ENCODE assay signal across 24 cellular contexts in genomic region chr7:128153436-128153835, GRCh38.
DNase-seq lines count a peak whose midpoint lies in the region; ATAC-seq and TF ChIP-seq lines count a peak whose summit lies in the region.
"Had no signal": no experiment of that assay in that cellular context is flagged by ENCODE, and none has a peak within 500 bp of the region (broad histone marks: within the 10 kb centered on the region; RNA-seq: fewer than 3 reads in every experiment).

No MANE protein-coding gene starts in this region.

- no peaks in the 10 kb centered on the region for H3K36me3 ChIP-seq in neural progenitor cell
- no peaks in the 10 kb centered on the region for H3K36me3 ChIP-seq in spleen
- H3K36me3 ChIP-seq: BE2C; BLaER1 treated with 17β-estradiol and CSF1 and Interleukin-3, amounts not matched to agents 10 nM and 100 nM had no signal

- H3K36me3 Mint-ChIP-seq in neural progenitor cell, result no peaks in the 10 kb centered on the region
- H3K36me3 Mint-ChIP-seq in activated naive CD4-positive, alpha-beta T cell treated with anti-CD3 and anti-CD28 coated beads, Interleukin-2, amount 50 U/mL, for 72 hours, result no peaks in the 10 kb centered on the region
- H3K36me3 Mint-ChIP-seq in activated CD4-positive, alpha-beta memory T cell treated with anti-CD3 and anti-CD28 coated beads, Interleukin-2, amount 10 ng/mL, durations not matched to agents 7 days and 5 days (ENCODE audit: low read depth), result no peaks in the 10 kb centered on the region
- H3K36me3 Mint-ChIP-seq: CD14-positive monocyte; CD8-positive, alpha-beta memory T cell had no signal

- H3K4me3 Mint-ChIP-seq in neural progenitor cell, result peak overlapping the region; percentile 41
- H3K4me3 Mint-ChIP-seq in stimulated activated naive CD8-positive, alpha-beta T cell treated with anti-CD3 and anti-CD28 coated beads, Interleukin-15, amount 100 ng/mL, for 72 hours, result no peak overlapping the region
- H3K4me3 Mint-ChIP-seq in activated CD4-positive, alpha-beta memory T cell treated with anti-CD3 and anti-CD28 coated beads, Interleukin-2, amount 10 ng/mL, durations not matched to agents 7 days and 5 days, result no peak overlapping the region
- H3K4me3 Mint-ChIP-seq: CD14-positive monocyte; CD4-positive, alpha-beta T cell; CD8-positive, alpha-beta memory T cell; GM23338; H9 had no signal

- CTCF ChIA-PET in activated CD4-positive, alpha-beta memory T cell treated with anti-CD3 and anti-CD28 coated beads, Interleukin-2, amount 10 ng/mL, durations not matched to agents 7 days and 5 days (lab: Charles Lee), result interaction anchor here (0.7 to 1.6 kb wide), 4 partner anchors 11 to 56 kb away, joined by 3 to 6 read pairs (median 3); no protein-coding TSS in a partner anchor

- DNase-seq in activated CD8-positive, alpha-beta memory T cell treated with anti-CD3 and anti-CD28 coated beads, Interleukin-2, amount 50 U/mL, for 48 hours, result peak; percentile 22
- no peak for DNase-seq in activated CD8-positive, alpha-beta memory T cell treated with anti-CD3 and anti-CD28 coated beads for 24 hours
- DNase-seq in coronary artery (ENCODE audit: low spot score), result peak; percentile 40
- DNase-seq in neural progenitor cell (ENCODE audit: low spot score), result no peak
- peak; percentile 47 for DNase-seq in spleen
- DNase-seq in stimulated activated naive CD8-positive, alpha-beta T cell treated with anti-CD3 and anti-CD28 coated beads, Interleukin-15, amount 100 ng/mL, for 72 hours, result no peak
- DNase-seq in activated naive CD4-positive, alpha-beta T cell treated with anti-CD3 and anti-CD28 coated beads, Interleukin-2, amount 50 U/mL, for 72 hours (ENCODE audit: low spot score in 2 of 2), result no peak
- no peak for DNase-seq in activated CD4-positive, alpha-beta memory T cell treated with anti-CD3 and anti-CD28 coated beads, Interleukin-2, amount 10 ng/mL, durations not matched to agents 7 days and 5 days
- DNase-seq: 8988T; ACHN; AML-193; BE2C; CD4-positive, alpha-beta T cell; CD8-positive, alpha-beta memory T cell; DMS 273 treated with DMSO at 0.1 percent for 48 hours; DMS79; EL; GDM1; H9 had no signal

- H3K9me3 ChIP-seq in neural progenitor cell (ENCODE audit: low read depth) (no peaks in the 10 kb centered on the region), spleen (no peaks in the 10 kb centered on the region)
- H3K9me3 ChIP-seq: A549; BE2C; BLaER1 treated with 17β-estradiol and CSF1 and Interleukin-3, amounts not matched to agents 10 nM and 100 nM had no signal

- peaks cover 24% of the 10 kb centered on the region for H3K27me3 Mint-ChIP-seq in neural progenitor cell (ENCODE audit: insufficient read depth, low read depth)
- peaks cover 34% of the 10 kb centered on the region for H3K27me3 Mint-ChIP-seq in stimulated activated naive CD8-positive, alpha-beta T cell treated with anti-CD3 and anti-CD28 coated beads, Interleukin-15, amount 100 ng/mL, for 72 hours
- peaks cover 25% of the 10 kb centered on the region for H3K27me3 Mint-ChIP-seq in activated CD4-positive, alpha-beta memory T cell treated with anti-CD3 and anti-CD28 coated beads, Interleukin-2, amount 10 ng/mL, durations not matched to agents 7 days and 5 days

- no peak overlapping the region for H3K27ac Mint-ChIP-seq in neural progenitor cell
- no peak overlapping the region for H3K27ac Mint-ChIP-seq in stimulated activated naive CD8-positive, alpha-beta T cell treated with anti-CD3 and anti-CD28 coated beads, Interleukin-15, amount 100 ng/mL, for 72 hours
- H3K27ac Mint-ChIP-seq in activated naive CD4-positive, alpha-beta T cell treated with anti-CD3 and anti-CD28 coated beads, Interleukin-2, amount 50 U/mL, for 72 hours, result no peak overlapping the region
- no peak overlapping the region for H3K27ac Mint-ChIP-seq in activated CD4-positive, alpha-beta memory T cell treated with anti-CD3 and anti-CD28 coated beads, Interleukin-2, amount 10 ng/mL, durations not matched to agents 7 days and 5 days
- H3K27ac Mint-ChIP-seq: CD4-positive, alpha-beta T cell; GM23338 had no signal

- peaks cover 16% of the 10 kb centered on the region for H3F3A ChIP-seq in neural progenitor cell (ENCODE audit: low read depth)

- H3K4me1 ChIP-seq in neural progenitor cell (peaks cover 14% of the 10 kb centered on the region), spleen (peaks cover 0 to 24% (median 0%) of the 10 kb centered on the region in 6 donors)
- H3K4me1 ChIP-seq: A549, BE2C had no signal

- no peak overlapping the region for H3K9ac ChIP-seq in neural progenitor cell
- H3K9ac ChIP-seq: BLaER1 treated with 17β-estradiol and CSF1 and Interleukin-3, amounts not matched to agents 10 nM and 100 nM had no signal

- 89 to 98% (median 91%) methylated on average over 6 of the region's 6 CpGs for WGBS in spleen, 5 donors

- POLR2A ChIA-PET in activated CD4-positive, alpha-beta memory T cell treated with anti-CD3 and anti-CD28 coated beads, Interleukin-2, amount 10 ng/mL, durations not matched to agents 7 days and 5 days (lab: Charles Lee), result interaction anchor here (1.0 kb wide), 1 partner anchor 19 kb away, joined by 3 read pairs; no protein-coding TSS in a partner anchor

- no peak for ATAC-seq in stimulated activated naive CD8-positive, alpha-beta T cell treated with anti-CD3 and anti-CD28 coated beads, Interleukin-15, amount 100 ng/mL, for 72 hours
- no peak for ATAC-seq in activated naive CD4-positive, alpha-beta T cell treated with anti-CD3 and anti-CD28 coated beads, Interleukin-2, amount 50 U/mL, for 72 hours
- ATAC-seq: A549, GM23338, HCT116 had no signal

- no peak overlapping the region for H3K4me2 ChIP-seq in neural progenitor cell
- H3K4me2 ChIP-seq: A549 had no signal

- H3K27ac ChIP-seq in coronary artery (no peak overlapping the region), neural progenitor cell (no peak overlapping the region), spleen (no peak overlapping the region)
- H3K27ac ChIP-seq: A549; BLaER1 treated with 17β-estradiol and CSF1 and Interleukin-3, amounts not matched to agents 10 nM and 100 nM had no signal

- H3K27me3 ChIP-seq in neural progenitor cell (peaks cover 82% of the 10 kb centered on the region), spleen (replicated peaks in 1 of 7) (peaks cover 0 to 23% (median 0%) of the 10 kb centered on the region in 7 donors)
- H3K27me3 ChIP-seq: BE2C; BLaER1 treated with 17β-estradiol and CSF1 and Interleukin-3, amounts not matched to agents 10 nM and 100 nM had no signal

- TF ChIP-seq POLR2A in spleen (IDR thresholded peaks at IDR 0.05), result no peak

- H3K79me2 ChIP-seq in neural progenitor cell (ENCODE audit: low read depth), result no peaks in the 10 kb centered on the region

- no peaks in the 10 kb centered on the region for H3K9me3 Mint-ChIP-seq in neural progenitor cell
- no peaks in the 10 kb centered on the region for H3K9me3 Mint-ChIP-seq in stimulated activated naive CD8-positive, alpha-beta T cell treated with anti-CD3 and anti-CD28 coated beads, Interleukin-15, amount 100 ng/mL, for 72 hours
- no peaks in the 10 kb centered on the region for H3K9me3 Mint-ChIP-seq in activated naive CD4-positive, alpha-beta T cell treated with anti-CD3 and anti-CD28 coated beads, Interleukin-2, amount 50 U/mL, for 72 hours
- no peaks in the 10 kb centered on the region for H3K9me3 Mint-ChIP-seq in activated CD4-positive, alpha-beta memory T cell treated with anti-CD3 and anti-CD28 coated beads, Interleukin-2, amount 10 ng/mL, durations not matched to agents 7 days and 5 days
- H3K9me3 Mint-ChIP-seq: CD4-positive, alpha-beta T cell; CD8-positive, alpha-beta memory T cell; GM23338; H9 had no signal

- H3K4me1 Mint-ChIP-seq in neural progenitor cell, result peaks cover 29% of the 10 kb centered on the region
- H3K4me1 Mint-ChIP-seq in stimulated activated naive CD8-positive, alpha-beta T cell treated with anti-CD3 and anti-CD28 coated beads, Interleukin-15, amount 100 ng/mL, for 72 hours, result no peaks in the 10 kb centered on the region
- no peaks in the 10 kb centered on the region for H3K4me1 Mint-ChIP-seq in activated CD4-positive, alpha-beta memory T cell treated with anti-CD3 and anti-CD28 coated beads, Interleukin-2, amount 10 ng/mL, durations not matched to agents 7 days and 5 days
- H3K4me1 Mint-ChIP-seq: CD8-positive, alpha-beta memory T cell had no signal

- intact Hi-C loops in spleen (cut with DNase I; ENCODE audit: low total_unique reads), result no loop called here

- H4K20me1 ChIP-seq in neural progenitor cell (ENCODE audit: low read depth), result peaks cover 13% of the 10 kb centered on the region
- H4K20me1 ChIP-seq: BLaER1 treated with 17β-estradiol and CSF1 and Interleukin-3, amounts not matched to agents 10 nM and 100 nM had no signal

- no peak overlapping the region for H2AFZ ChIP-seq in neural progenitor cell (replicated peaks)
- H2AFZ ChIP-seq: GM23338 had no signal

- TF ChIP-seq CTCF in coronary artery (IDR thresholded peaks at IDR 0.05), result no peak
- no peak for TF ChIP-seq CTCF in neural progenitor cell (IDR thresholded peaks at IDR 0.05)
- TF ChIP-seq CTCF in spleen (IDR thresholded peaks at IDR 0.05 in 8 of 11, conservative IDR thresholded peaks at IDR 0.05 in 3 of 11), result no peak

- H3K4me3 ChIP-seq in coronary artery (no peak overlapping the region), neural progenitor cell (no peak overlapping the region), spleen (no peak overlapping the region)
- H3K4me3 ChIP-seq: A549; BLaER1 treated with 17β-estradiol and CSF1 and Interleukin-3, amounts not matched to agents 10 nM and 100 nM; GM23338 had no signal

Comparison
In these comparisons a context has a peak if more than half of its experiments do, and no peak if none do; other contexts are left out.
1. DNase-seq: peak in activated CD8-positive, alpha-beta memory T cell treated with anti-CD3 and anti-CD28 coated beads, Interleukin-2, amount 50 U/mL, for 48 hours (single experiment), coronary artery (single experiment) and spleen (single experiment); none in activated CD8-positive, alpha-beta memory T cell treated with anti-CD3 and anti-CD28 coated beads for 24 hours (single experiment), neural progenitor cell (single experiment), stimulated activated naive CD8-positive, alpha-beta T cell treated with anti-CD3 and anti-CD28 coated beads, Interleukin-15, amount 100 ng/mL, for 72 hours (0 of 2), activated naive CD4-positive, alpha-beta T cell treated with anti-CD3 and anti-CD28 coated beads, Interleukin-2, amount 50 U/mL, for 72 hours (0 of 2) and activated CD4-positive, alpha-beta memory T cell treated with anti-CD3 and anti-CD28 coated beads, Interleukin-2, amount 10 ng/mL, durations not matched to agents 7 days and 5 days (single experiment).